Comparison of ENCODE assay signal across 8 cellular contexts in genomic region chr19:38004505-38005223, GRCh38.
DNase-seq lines count a peak whose midpoint lies in the region; ATAC-seq and TF ChIP-seq lines count a peak whose summit lies in the region.

No MANE protein-coding gene starts in this region.

- no peak overlapping the region for H3K27ac ChIP-seq in naive thymus-derived CD4-positive, alpha-beta T cell (ENCODE audit: low read depth, low read length)

- no peaks in the 10 kb centered on the region for H3K9me3 ChIP-seq in naive thymus-derived CD4-positive, alpha-beta T cell (ENCODE audit: control insufficient read depth in 2 of 3, low read length in 3 of 3)

- no peak overlapping the region for H3K27ac Mint-ChIP-seq in naive thymus-derived CD4-positive, alpha-beta T cell
- no peak overlapping the region for H3K27ac Mint-ChIP-seq in immature natural killer cell

- no peak for TF ChIP-seq CTCF in fibroblast of villous mesenchyme (IDR thresholded peaks at IDR 0.05; ENCODE audit: insufficient read depth, low read depth, low read length)

- H3K9me3 Mint-ChIP-seq in naive thymus-derived CD4-positive, alpha-beta T cell = peaks cover 0 to 2% (median 0%) of the 10 kb centered on the region in 11 donors
- H3K9me3 Mint-ChIP-seq in immature natural killer cell = no peaks in the 10 kb centered on the region

- H3K4me1 ChIP-seq in naive thymus-derived CD4-positive, alpha-beta T cell (ENCODE audit: control insufficient read depth in 2 of 2, insufficient read depth in 2 of 2, low read length in 2 of 2) = peaks cover 7 to 12% of the 10 kb centered on the region in 2 donors

- CTCF ChIA-PET in HEK293T (lab: Yijun Ruan, JAX) = interaction anchor here (1.0 kb wide), 2 partner anchors 15 to 51 kb away, joined by 3 read pairs; no protein-coding TSS in a partner anchor
- CTCF ChIA-PET in naive thymus-derived CD4-positive, alpha-beta T cell (lab: Charles Lee) = no interaction called here

- H3K4me3 Mint-ChIP-seq in naive thymus-derived CD4-positive, alpha-beta T cell = no peak overlapping the region
- no peak overlapping the region for H3K4me3 Mint-ChIP-seq in immature natural killer cell

- peaks cover 0 to 8% (median 1%) of the 10 kb centered on the region in 5 donors for H3K36me3 Mint-ChIP-seq in naive thymus-derived CD4-positive, alpha-beta T cell
- H3K36me3 Mint-ChIP-seq in immature natural killer cell = no peaks in the 10 kb centered on the region

- peak; percentile 29 to 32 for DNase-seq in activated T-cell treated with anti-CD3 and anti-CD28 coated beads, Interleukin-2, amount 50 U/mL, for 48 hours
- DNase-seq in activated T-cell treated with anti-CD3 and anti-CD28 coated beads, Interleukin-2, amount 50 U/mL, for 1 hour = no peak
- DNase-seq in HEK293T (ENCODE audit: extremely low spot score) = peak; percentile 82
- DNase-seq in NCI-H1092 (lab: John Stamatoyannopoulos, UW) = peak; percentile 81
- DNase-seq in T1000 (lab: John Stamatoyannopoulos, UW) = peak; percentile 79
- DNase-seq in fibroblast of villous mesenchyme (ENCODE audit: low read depth) = peak; percentile 96
- DNase-seq in naive thymus-derived CD4-positive, alpha-beta T cell = no peak
- DNase-seq in immature natural killer cell = no peak

- no peaks in the 10 kb centered on the region for H3K36me3 ChIP-seq in naive thymus-derived CD4-positive, alpha-beta T cell (ENCODE audit: control insufficient read depth in 2 of 3, insufficient read depth in 3 of 3, low read length in 3 of 3)

- H3K4me3 ChIP-seq in fibroblast of villous mesenchyme (ENCODE audit: low read depth, low read length) = peak overlapping the region; percentile 52
- no peak overlapping the region for H3K4me3 ChIP-seq in naive thymus-derived CD4-positive, alpha-beta T cell (ENCODE audit: low read length)

- ATAC-seq in naive thymus-derived CD4-positive, alpha-beta T cell = peak; percentile 87

- peaks cover 2 to 30% (median 10%) of the 10 kb centered on the region in 7 donors for H3K4me1 Mint-ChIP-seq in naive thymus-derived CD4-positive, alpha-beta T cell
- H3K4me1 Mint-ChIP-seq in immature natural killer cell = peaks cover 2 to 5% of the 10 kb centered on the region in 2 donors

- no peaks in the 10 kb centered on the region for H3K27me3 Mint-ChIP-seq in naive thymus-derived CD4-positive, alpha-beta T cell
- H3K27me3 Mint-ChIP-seq in immature natural killer cell (ENCODE audit: low read depth in 3 of 3) = peaks cover 0 to 4% (median 2%) of the 10 kb centered on the region in 3 donors

- POLR2A ChIA-PET in HEK293T (lab: Yijun Ruan, JAX) = interaction anchor here (0.6 to 3.7 kb wide), 25 partner anchors 10 to 369 kb away, joined by 3 to 39 read pairs (median 3); partner anchors contain the start of genes PSMD8, SIPA1L3, WDR87 and ZNF573
- POLR2A ChIA-PET in naive thymus-derived CD4-positive, alpha-beta T cell (lab: Charles Lee) = no interaction called here

- H3K27me3 ChIP-seq in naive thymus-derived CD4-positive, alpha-beta T cell (ENCODE audit: control insufficient read depth in 2 of 2, insufficient read depth in 2 of 2, low read length in 2 of 2) = no peaks in the 10 kb centered on the region

- intact Hi-C loops in naive thymus-derived CD4-positive, alpha-beta T cell (cut with micrococcal nuclease) = no loop called here

TF ChIP-seq in HEK293T, 16 proteins besides CTCF, POLR2A, EP300 and RAD21:
- TF ChIP-seq SP1 (IDR thresholded peaks at IDR 0.05) (no peak), L3MBTL2 (conservative IDR thresholded peaks at IDR 0.05) (peak; percentile 27), SUZ12 (IDR thresholded peaks at IDR 0.05) (no peak)

Comparison
In these comparisons a context has a peak if more than half of its experiments do, and no peak if none do; other contexts are left out.
1. DNase-seq: peak in activated T-cell treated with anti-CD3 and anti-CD28 coated beads, Interleukin-2, amount 50 U/mL, for 48 hours (2 of 2), HEK293T (single experiment), NCI-H1092 (single experiment), T1000 (single experiment) and fibroblast of villous mesenchyme (single experiment); none in activated T-cell treated with anti-CD3 and anti-CD28 coated beads, Interleukin-2, amount 50 U/mL, for 1 hour (single experiment), naive thymus-derived CD4-positive, alpha-beta T cell (0 of 9) and immature natural killer cell (0 of 3).